In genomic region chr19:14564651-14565297, GRCh38 we compare ENCODE assay signal across 3 cellular contexts.
TF ChIP-seq lines count a peak whose summit lies in the region.

No MANE protein-coding gene starts in this region.

TF ChIP-seq in A549, 52 proteins besides CTCF, POLR2A, EP300 and RAD21:
- peak; percentile 38 for TF ChIP-seq MAFK (IDR thresholded peaks at IDR 0.05; ENCODE audit: partially characterized antibody)
TF ChIP-seq in A549: peak in this region for 1; not testable (repeated sequence) for 51.

TF ChIP-seq in SK-N-SH, 30 proteins besides CTCF, POLR2A, EP300 and RAD21:
- TF ChIP-seq POLR2AphosphoS5 (IDR thresholded peaks at IDR 0.05; ENCODE audit: low read depth, low read length): 0 out of 2 replicates have a peak, but pooled peaks have one; percentile 12

TF ChIP-seq in HepG2, 621 proteins besides CTCF, POLR2A, EP300 and RAD21:
- TF ChIP-seq MAFK (conservative IDR thresholded peaks at IDR 0.05 in 1 of 2, IDR thresholded peaks at IDR 0.05 in 1 of 2; ENCODE audit: low read length in 2 of 2) (peak; percentile 16 to 33; a peak in 2 of 4 replicates), MAFF (IDR thresholded peaks at IDR 0.05; ENCODE audit: low read depth, low read length) (0 out of 2 replicates have a peak, but pooled peaks have one; percentile 2), POLR2G (IDR thresholded peaks at IDR 0.05; ENCODE audit: low read depth, low read length) (0 out of 2 replicates have a peak, but pooled peaks have one; percentile 22)
